In genomic region chr9:120383999-120384924, GRCh38 we compare ENCODE assay signal across 1 cellular context.
TF ChIP-seq lines count a peak whose summit lies in the region.

No MANE protein-coding gene starts in this region.

TF ChIP-seq in HepG2, 621 proteins besides CTCF, POLR2A, EP300 and RAD21 (continued from another document and continues in another):
- TF ChIP-seq, protein P1, sequence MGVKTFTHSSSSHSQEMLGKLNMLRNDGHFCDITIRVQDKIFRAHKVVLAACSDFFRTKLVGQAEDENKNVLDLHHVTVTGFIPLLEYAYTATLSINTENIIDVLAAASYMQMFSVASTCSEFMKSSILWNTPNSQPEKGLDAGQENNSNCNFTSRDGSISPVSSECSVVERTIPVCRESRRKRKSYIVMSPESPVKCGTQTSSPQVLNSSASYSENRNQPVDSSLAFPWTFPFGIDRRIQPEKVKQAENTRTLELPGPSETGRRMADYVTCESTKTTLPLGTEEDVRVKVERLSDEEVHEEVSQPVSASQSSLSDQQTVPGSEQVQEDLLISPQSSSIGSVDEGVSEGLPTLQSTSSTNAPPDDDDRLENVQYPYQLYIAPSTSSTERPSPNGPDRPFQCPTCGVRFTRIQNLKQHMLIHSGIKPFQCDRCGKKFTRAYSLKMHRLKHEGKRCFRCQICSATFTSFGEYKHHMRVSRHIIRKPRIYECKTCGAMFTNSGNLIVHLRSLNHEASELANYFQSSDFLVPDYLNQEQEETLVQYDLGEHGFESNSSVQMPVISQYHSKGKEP (CRISPR knock-in tag; IDR thresholded peaks at IDR 0.05), result no peak
- no peak for TF ChIP-seq ZNF446 (CRISPR knock-in tag; IDR thresholded peaks at IDR 0.05)
- 0 out of 2 replicates have a peak, but pooled peaks have one; percentile 66 for TF ChIP-seq ZNF230 (CRISPR knock-in tag; IDR thresholded peaks at IDR 0.05)
- TF ChIP-seq ZBTB46 (CRISPR knock-in tag; IDR thresholded peaks at IDR 0.05; ENCODE audit: borderline replicate concordance), result peak; percentile 54; the same call in 1 of the 2 replicates
- TF ChIP-seq ZNF792 (CRISPR knock-in tag; IDR thresholded peaks at IDR 0.05), result peak; percentile 54; the same call in 1 of the 2 replicates
- TF ChIP-seq HDAC2 (CRISPR knock-in tag; IDR thresholded peaks at IDR 0.05), result peak; percentile 88
- peak; percentile 69; the same call in 1 of the 2 replicates for TF ChIP-seq NKX3-1 (CRISPR knock-in tag; IDR thresholded peaks at IDR 0.05)
- no peak for TF ChIP-seq ATRX (CRISPR knock-in tag; IDR thresholded peaks at IDR 0.05; ENCODE audit: borderline replicate concordance)
- peak; percentile 76; the same call in 1 of the 2 replicates for TF ChIP-seq DMTF1 (CRISPR knock-in tag; IDR thresholded peaks at IDR 0.05)
- TF ChIP-seq ZNF766 (CRISPR knock-in tag; IDR thresholded peaks at IDR 0.05; ENCODE audit: borderline replicate concordance), result peak; percentile 97
- TF ChIP-seq HNRNPK (IDR thresholded peaks at IDR 0.05; ENCODE audit: low read depth, low read length, poor library complexity, severe bottlenecking), result no peak
- 0 out of 2 replicates have a peak, but pooled peaks have one; percentile 66 for TF ChIP-seq TIGD3 (CRISPR knock-in tag; IDR thresholded peaks at IDR 0.05; ENCODE audit: borderline replicate concordance)
- no peak for TF ChIP-seq SP2 (CRISPR knock-in tag; IDR thresholded peaks at IDR 0.05)
- peak; percentile 88 for TF ChIP-seq DMAP1 (CRISPR knock-in tag; IDR thresholded peaks at IDR 0.05)
- peak; percentile 78; the same call in 1 of the 2 replicates for TF ChIP-seq KAT8 (CRISPR knock-in tag; IDR thresholded peaks at IDR 0.05)
- TF ChIP-seq, protein P2, sequence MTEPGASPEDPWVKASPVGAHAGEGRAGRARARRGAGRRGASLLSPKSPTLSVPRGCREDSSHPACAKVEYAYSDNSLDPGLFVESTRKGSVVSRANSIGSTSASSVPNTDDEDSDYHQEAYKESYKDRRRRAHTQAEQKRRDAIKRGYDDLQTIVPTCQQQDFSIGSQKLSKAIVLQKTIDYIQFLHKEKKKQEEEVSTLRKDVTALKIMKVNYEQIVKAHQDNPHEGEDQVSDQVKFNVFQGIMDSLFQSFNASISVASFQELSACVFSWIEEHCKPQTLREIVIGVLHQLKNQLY (CRISPR knock-in tag; IDR thresholded peaks at IDR 0.05), result peak; percentile 73; the same call in 1 of the 2 replicates
- TF ChIP-seq SETDB1 (CRISPR knock-in tag; IDR thresholded peaks at IDR 0.05; ENCODE audit: borderline replicate concordance), result no peak
- TF ChIP-seq FOXA1 (IDR thresholded peaks at IDR 0.05), result no peak
- TF ChIP-seq FOXA1 (CRISPR knock-in tag; IDR thresholded peaks at IDR 0.05), result peak; percentile 19; the same call in 1 of the 2 replicates
- peak; percentile 84 for TF ChIP-seq ZNF501 (CRISPR knock-in tag; IDR thresholded peaks at IDR 0.05)
- peak; percentile 85 for TF ChIP-seq XRCC5 (optimal IDR thresholded peaks at IDR 0.05; ENCODE audit: low read length)
- TF ChIP-seq SMC3 (IDR thresholded peaks at IDR 0.05; ENCODE audit: low read length), result peak; percentile 16; the same call in 1 of the 2 replicates
- TF ChIP-seq ZNF768 (CRISPR knock-in tag; IDR thresholded peaks at IDR 0.05), result peak; percentile 92
- no peak for TF ChIP-seq ZNF354B (CRISPR knock-in tag; IDR thresholded peaks at IDR 0.05)
- no peak for TF ChIP-seq ZNF83 (CRISPR knock-in tag; IDR thresholded peaks at IDR 0.05; ENCODE audit: borderline replicate concordance)
- no peak for TF ChIP-seq KDM4B (CRISPR knock-in tag; IDR thresholded peaks at IDR 0.05)
- TF ChIP-seq NRL (CRISPR knock-in tag; IDR thresholded peaks at IDR 0.05; ENCODE audit: borderline replicate concordance), result no peak
- TF ChIP-seq, protein P3, sequence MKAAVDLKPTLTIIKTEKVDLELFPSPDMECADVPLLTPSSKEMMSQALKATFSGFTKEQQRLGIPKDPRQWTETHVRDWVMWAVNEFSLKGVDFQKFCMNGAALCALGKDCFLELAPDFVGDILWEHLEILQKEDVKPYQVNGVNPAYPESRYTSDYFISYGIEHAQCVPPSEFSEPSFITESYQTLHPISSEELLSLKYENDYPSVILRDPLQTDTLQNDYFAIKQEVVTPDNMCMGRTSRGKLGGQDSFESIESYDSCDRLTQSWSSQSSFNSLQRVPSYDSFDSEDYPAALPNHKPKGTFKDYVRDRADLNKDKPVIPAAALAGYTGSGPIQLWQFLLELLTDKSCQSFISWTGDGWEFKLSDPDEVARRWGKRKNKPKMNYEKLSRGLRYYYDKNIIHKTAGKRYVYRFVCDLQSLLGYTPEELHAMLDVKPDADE (CRISPR knock-in tag; IDR thresholded peaks at IDR 0.05), result no peak
- TF ChIP-seq, protein P4, sequence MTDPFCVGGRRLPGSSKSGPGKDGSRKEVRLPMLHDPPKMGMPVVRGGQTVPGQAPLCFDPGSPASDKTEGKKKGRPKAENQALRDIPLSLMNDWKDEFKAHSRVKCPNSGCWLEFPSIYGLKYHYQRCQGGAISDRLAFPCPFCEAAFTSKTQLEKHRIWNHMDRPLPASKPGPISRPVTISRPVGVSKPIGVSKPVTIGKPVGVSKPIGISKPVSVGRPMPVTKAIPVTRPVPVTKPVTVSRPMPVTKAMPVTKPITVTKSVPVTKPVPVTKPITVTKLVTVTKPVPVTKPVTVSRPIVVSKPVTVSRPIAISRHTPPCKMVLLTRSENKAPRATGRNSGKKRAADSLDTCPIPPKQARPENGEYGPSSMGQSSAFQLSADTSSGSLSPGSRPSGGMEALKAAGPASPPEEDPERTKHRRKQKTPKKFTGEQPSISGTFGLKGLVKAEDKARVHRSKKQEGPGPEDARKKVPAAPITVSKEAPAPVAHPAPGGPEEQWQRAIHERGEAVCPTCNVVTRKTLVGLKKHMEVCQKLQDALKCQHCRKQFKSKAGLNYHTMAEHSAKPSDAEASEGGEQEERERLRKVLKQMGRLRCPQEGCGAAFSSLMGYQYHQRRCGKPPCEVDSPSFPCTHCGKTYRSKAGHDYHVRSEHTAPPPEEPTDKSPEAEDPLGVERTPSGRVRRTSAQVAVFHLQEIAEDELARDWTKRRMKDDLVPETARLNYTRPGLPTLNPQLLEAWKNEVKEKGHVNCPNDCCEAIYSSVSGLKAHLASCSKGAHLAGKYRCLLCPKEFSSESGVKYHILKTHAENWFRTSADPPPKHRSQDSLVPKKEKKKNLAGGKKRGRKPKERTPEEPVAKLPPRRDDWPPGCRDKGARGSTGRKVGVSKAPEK (CRISPR knock-in tag; IDR thresholded peaks at IDR 0.05; ENCODE audit: borderline replicate concordance), result no peak; the same call in 1 of the 2 replicates
- TF ChIP-seq ZNF879 (CRISPR knock-in tag; IDR thresholded peaks at IDR 0.05), result no peak
- 0 out of 2 replicates have a peak, but pooled peaks have one; percentile 60 for TF ChIP-seq ESRRA (CRISPR knock-in tag; IDR thresholded peaks at IDR 0.05; ENCODE audit: low read depth)
- TF ChIP-seq ZNF878 (CRISPR knock-in tag; IDR thresholded peaks at IDR 0.05), result no peak
- TF ChIP-seq ZNF761 (CRISPR knock-in tag; conservative IDR thresholded peaks at IDR 0.05), result peak; percentile 92; the same call in 1 of the 2 replicates
- no peak for TF ChIP-seq ZNF720 (CRISPR knock-in tag; IDR thresholded peaks at IDR 0.05)
- TF ChIP-seq HBP1 (CRISPR knock-in tag; IDR thresholded peaks at IDR 0.05; ENCODE audit: low read depth), result peak; percentile 19; the same call in 1 of the 2 replicates
- no peak; the same call in 1 of the 2 replicates for TF ChIP-seq ZNF296 (CRISPR knock-in tag; conservative IDR thresholded peaks at IDR 0.05)
- peak; percentile 91 for TF ChIP-seq SATB2 (CRISPR knock-in tag; IDR thresholded peaks at IDR 0.05)
- peak; percentile 55; the same call in 1 of the 2 replicates for TF ChIP-seq ZNF143 (CRISPR knock-in tag; IDR thresholded peaks at IDR 0.05)
- peak; percentile 64; the same call in 1 of the 2 replicates for TF ChIP-seq JUN (CRISPR knock-in tag; IDR thresholded peaks at IDR 0.05)
- TF ChIP-seq MED8 (CRISPR knock-in tag; IDR thresholded peaks at IDR 0.05; ENCODE audit: insufficient replicate concordance), result peak; percentile 51
- TF ChIP-seq ZBTB10 (CRISPR knock-in tag; IDR thresholded peaks at IDR 0.05; ENCODE audit: borderline replicate concordance), result peak; percentile 89; the same call in 1 of the 2 replicates
- no peak for TF ChIP-seq ZNF589 (CRISPR knock-in tag; conservative IDR thresholded peaks at IDR 0.05)
- TF ChIP-seq HOXA3 (CRISPR knock-in tag; IDR thresholded peaks at IDR 0.05), result peak; percentile 86
- TF ChIP-seq ZNF382 (CRISPR knock-in tag; IDR thresholded peaks at IDR 0.05; ENCODE audit: borderline replicate concordance), result no peak
- TF ChIP-seq ZNF777 (CRISPR knock-in tag; IDR thresholded peaks at IDR 0.05), result peak; percentile 55; the same call in 1 of the 2 replicates
- TF ChIP-seq ZNF496 (CRISPR knock-in tag; IDR thresholded peaks at IDR 0.05; ENCODE audit: insufficient replicate concordance), result no peak
- TF ChIP-seq ZFP90 (CRISPR knock-in tag; IDR thresholded peaks at IDR 0.05; ENCODE audit: borderline replicate concordance), result peak; percentile 92
- TF ChIP-seq, protein P5, sequence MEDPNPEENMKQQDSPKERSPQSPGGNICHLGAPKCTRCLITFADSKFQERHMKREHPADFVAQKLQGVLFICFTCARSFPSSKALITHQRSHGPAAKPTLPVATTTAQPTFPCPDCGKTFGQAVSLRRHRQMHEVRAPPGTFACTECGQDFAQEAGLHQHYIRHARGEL (CRISPR knock-in tag; IDR thresholded peaks at IDR 0.05), result no peak
